In the genomic region with DNA sequence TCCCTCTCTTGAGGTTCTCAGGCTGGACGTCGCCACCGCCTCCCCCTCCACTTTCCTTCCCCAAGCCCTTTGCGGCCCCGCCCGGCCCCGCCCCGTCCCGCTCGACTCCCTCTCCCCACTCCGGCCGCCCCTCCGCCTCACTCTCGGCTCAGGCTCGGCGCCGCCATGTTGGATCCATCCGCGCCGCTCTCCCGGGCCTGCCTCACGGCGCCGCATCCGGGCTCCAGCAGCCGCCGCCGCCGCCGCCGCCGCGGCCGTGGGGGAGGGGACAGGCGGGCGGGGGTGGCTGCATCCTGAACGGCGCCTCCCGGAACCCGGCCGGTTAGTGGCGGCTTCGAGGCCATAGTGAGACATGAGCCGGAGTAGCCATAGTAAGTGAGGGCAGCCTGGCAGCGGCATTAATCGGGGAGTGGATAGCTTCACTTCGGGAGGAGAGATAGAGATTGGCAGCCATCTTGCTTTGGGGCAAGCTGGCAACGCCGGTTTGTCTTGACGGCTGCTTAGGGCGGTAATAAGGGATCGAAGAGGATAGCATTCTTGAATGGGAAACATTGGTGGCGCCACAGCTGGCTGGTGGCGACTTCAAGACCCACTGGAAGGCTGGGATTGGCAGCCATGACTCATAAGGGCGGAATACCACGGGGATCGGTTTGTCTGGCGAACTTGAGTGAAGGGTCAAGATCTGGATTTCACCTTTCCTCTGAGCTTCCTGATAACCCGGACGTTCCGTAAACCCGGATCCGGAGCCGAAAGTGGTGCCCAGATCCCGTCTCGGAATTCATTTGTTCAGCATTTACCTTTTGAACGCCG, we compare ENCODE assay signal across 8 cellular contexts.
DNase-seq lines count a peak whose midpoint lies in the region; ATAC-seq and TF ChIP-seq lines count a peak whose summit lies in the region.

DEDD (minus strand) TSS at position 258 of the 810 bp plus-strand sequence. CDS start 8,205 bp downstream, outside the sequence.

- peak; percentile 91 for DNase-seq in AG09319 (ENCODE audit: extremely low read depth, low read depth)
- peak; percentile 93 for DNase-seq in NCI-H345 treated with DMSO at 0.1 percent for 48 hours (lab: John Stamatoyannopoulos, UW; ENCODE audit: unreplicated experiment)
- DNase-seq in activated CD4-positive, CD25-positive, alpha-beta regulatory T cell (lab: John Stamatoyannopoulos, UW), result peak; percentile 63 to 80 (median 78)
- peak; percentile 94 for DNase-seq in central memory CD4-positive, alpha-beta T cell
- DNase-seq in iris pigment epithelial cell (ENCODE audit: low read depth), result peak; percentile 96
- DNase-seq in stimulated activated CD4-positive, alpha-beta T cell treated with anti-CD3 and anti-CD28 coated beads, Interleukin-12 subunit alpha, Interleukin-12 subunit beta, amount 100 ng/mL, for 48 hours (ENCODE audit: low read depth in 2 of 3, low spot score in 1 of 3), result peak; percentile 80 to 89 (median 82)

- ATAC-seq in GM19023 (IDR thresholded peaks at IDR 0.05; ENCODE audit: unreplicated experiment) (peak; percentile 96), HG03280 (IDR thresholded peaks at IDR 0.05; ENCODE audit: unreplicated experiment) (peak; percentile 93)

- TF ChIP-seq CTCF in AG09319 (IDR thresholded peaks at IDR 0.05; ENCODE audit: low read depth, low read length), result no peak; the same call in 1 of the 2 replicates

Comparison
In these comparisons a context has a peak if more than half of its experiments do, and no peak if none do; other contexts are left out.
1. Peak in every context shown above with its lines: DNase-seq and ATAC-seq.